27 cellular contexts compared by ENCODE assay signal in the genomic region with DNA sequence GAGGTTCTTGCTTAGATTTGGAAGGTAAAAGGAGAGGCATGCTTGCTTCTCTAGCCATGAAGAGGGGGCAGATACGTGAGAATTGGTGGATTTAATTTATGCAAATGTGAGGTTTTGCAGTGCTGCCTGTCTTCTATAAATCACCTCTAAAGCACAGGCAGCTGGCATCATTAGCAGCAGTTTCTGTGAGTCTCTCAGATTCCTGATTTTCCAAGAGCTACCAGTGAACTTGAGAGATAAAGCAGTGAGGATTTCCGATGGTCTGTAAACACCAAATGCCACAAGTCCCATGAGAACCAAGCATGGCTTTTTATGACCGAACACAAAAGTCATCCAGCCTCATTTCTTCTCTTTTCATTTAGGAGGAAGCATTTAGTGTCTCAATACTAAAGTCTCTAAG. TPM values are rescaled to one million over a fixed set of nuclear protein-coding genes. Genes with fewer than 3 reads are reported as not detected.
"Had no signal": no experiment of that assay in that cellular context is flagged by ENCODE, and none has a peak within 500 bp of the region (broad histone marks: within the 10 kb centered on the region; RNA-seq: fewer than 3 reads in every experiment).

No MANE protein-coding gene starts in this region.

- H3K4me1 ChIP-seq: neural progenitor cell, uterus had no signal

- H3K27ac ChIP-seq: neural progenitor cell, transverse colon, uterus, WERI-Rb-1 had no signal

- DNase-seq: activated CD4-positive, alpha-beta T cell treated with anti-CD3 and anti-CD28 coated beads for 1 hour; activated CD4-positive, alpha-beta T cell treated with anti-CD3 and anti-CD28 coated beads, Interleukin-2, amount 50 U/mL, for 4 hours; activated CD8-positive, alpha-beta memory T cell treated with anti-CD3 and anti-CD28 coated beads for 24 hours; activated CD8-positive, alpha-beta memory T cell treated with anti-CD3 and anti-CD28 coated beads, Interleukin-2, amount 50 U/mL, for 4 hours; activated naive CD4-positive, alpha-beta T cell treated with Interleukin-2 at 50 U/mL for 16 hours; activated naive CD8-positive, alpha-beta T cell treated with anti-CD3 and anti-CD28 coated beads for 36 hours; activated T-cell treated with anti-CD3 and anti-CD28 coated beads, Interleukin-2, amount 50 U/mL, for 4 hours; central memory CD4-positive, alpha-beta T cell; dorsolateral prefrontal cortex; naive thymus-derived CD8-positive, alpha-beta T cell; small intestine; stimulated activated CD4-positive, alpha-beta T cell treated with anti-CD3 and anti-CD28 coated beads, Interleukin-15, amount 100 ng/mL, for 24 hours; stimulated activated naive B cell treated with anti-CD40 and anti-IgM and Interleukin-4, amounts not matched to agents 10 μg/mL and 1 μg/mL and 100 μg/mL, for 72 hours; transverse colon; uterus; WERI-Rb-1 had no signal

- H3K9me3 ChIP-seq: transverse colon, uterus had no signal

- H3K27me3 ChIP-seq: neural progenitor cell, uterus had no signal

- H3K36me3 ChIP-seq: neural progenitor cell, transverse colon, uterus, WERI-Rb-1 had no signal

- H3K4me3 ChIP-seq: dorsolateral prefrontal cortex, lung, neural progenitor cell, transverse colon, uterus had no signal

- H2AFZ ChIP-seq: neural progenitor cell had no signal

- H3K9ac ChIP-seq: neural progenitor cell had no signal

- H3K4me2 ChIP-seq: neural progenitor cell had no signal

- ATAC-seq: activated T-cell treated with anti-CD3 and anti-CD28 coated beads, Interleukin-2, amount 50 U/mL, for 4 hours; left lobe of liver; naive thymus-derived CD8-positive, alpha-beta T cell; sciatic nerve had no signal

- FAIRE-seq: astrocyte, small intestine, TTC549 had no signal

RNA-seq across cellular contexts. Expression of a gene that starts 3.2 kb away (rescaled TPM):
- total RNA-seq: activated naive CD8-positive, alpha-beta T cell treated with anti-CD3 and anti-CD28 coated beads for 36 hours; activated T-cell treated with anti-CD3 and anti-CD28 coated beads, Interleukin-2, amount 50 U/mL, for 4 hours; activated T-helper 2 cell treated with anti-CD3 and anti-CD28 coated beads, Interferon-gamma antibody, Interleukin-2, Interleukin-4, amounts not matched to agents 10 μg/mL and 5 μg/mL and 100 μg/mL, durations not matched to agents 14 hours and 24 hours and 36 hours; astrocyte; fibroblast of villous mesenchyme; kidney epithelial cell; mesothelial cell of epicardium; naive thymus-derived CD8-positive, alpha-beta T cell; renal cortical epithelial cell had no signal
- polyA plus RNA-seq: naive thymus-derived CD8-positive, alpha-beta T cell had no signal
